In genomic region chr1:151222130-151222529, GRCh38 we compare ENCODE assay signal across 17 cellular contexts. TPM values are rescaled to one million over a fixed set of nuclear protein-coding genes. Genes with fewer than 3 reads are reported as not detected.
A peak's percentile ranks its signal among the peaks of the same experiment; 100 is the strongest.
DNase-seq lines count a peak whose midpoint lies in the region; ATAC-seq and TF ChIP-seq lines count a peak whose summit lies in the region.
"Had no signal": no experiment of that assay in that cellular context is flagged by ENCODE, and none has a peak within 500 bp of the region (broad histone marks: within the 10 kb centered on the region; RNA-seq: fewer than 3 reads in every experiment).

No MANE protein-coding gene starts in this region.

- ATAC-seq in SK-N-SH treated with all-trans-retinoic acid at 6 μM for 48 hours (peak; percentile 59), heart left ventricle (peak; percentile 22 to 69 (median 54)), HG02840 (IDR thresholded peaks at IDR 0.05; ENCODE audit: low FRiP score, unreplicated experiment) (no peak)
- ATAC-seq: activated CD4-positive, CD25-positive, alpha-beta regulatory T cell treated with anti-CD3 and anti-CD28 coated beads, Interleukin-2, amount 50 U/mL, for 24 hours had no signal

- TF ChIP-seq CTCF in heart left ventricle (IDR thresholded peaks at IDR 0.05) (no peak), thyroid gland (IDR thresholded peaks at IDR 0.05) (no peak)

- no peaks in the 10 kb centered on the region for H3K27me3 ChIP-seq in heart left ventricle
- no peaks in the 10 kb centered on the region for H3K27me3 ChIP-seq in thyroid gland
- H3K27me3 ChIP-seq: esophagus squamous epithelium, tibial nerve had no signal

- TF ChIP-seq POLR2A in heart left ventricle (IDR thresholded peaks at IDR 0.05) (no peak), thyroid gland (IDR thresholded peaks at IDR 0.05) (no peak)

- no peak overlapping the region for H3K4me3 ChIP-seq in heart left ventricle
- H3K4me3 ChIP-seq in thyroid gland (replicated peaks in 1 of 3), result no peak overlapping the region
- H3K4me3 ChIP-seq: esophagus squamous epithelium, tibial nerve had no signal

- H3K4me1 ChIP-seq in heart left ventricle (peaks cover 0 to 24% (median 4%) of the 10 kb centered on the region in 12 donors), thyroid gland (peaks cover 7 to 8% of the 10 kb centered on the region in 2 donors)

- no peak for DNase-seq in activated T-cell treated with anti-CD3 and anti-CD28 coated beads, Interleukin-2, amount 50 U/mL, for 24 hours
- no peak for DNase-seq in activated T-cell treated with anti-CD3 and anti-CD28 coated beads, Interleukin-2, amount 50 U/mL, for 1 hour
- DNase-seq in heart left ventricle (no peak), thyroid gland (peak; percentile 22 to 26), OCI-M2 (lab: John Stamatoyannopoulos, UW; ENCODE audit: unreplicated experiment) (no peak), occipital lobe (lab: John Stamatoyannopoulos, UW) (no peak)
- DNase-seq: CD4-positive, alpha-beta memory T cell; esophagus squamous epithelium; KBM-7; NCI-H1105 treated with DMSO at 0.1 percent for 48 hours; NCI-H2171; T-helper 2 cell had no signal

- no peak overlapping the region for H3K4me3 Mint-ChIP-seq in activated T-cell treated with anti-CD3 and anti-CD28 coated beads, Interleukin-2, amount 50 U/mL, for 24 hours
- H3K4me3 Mint-ChIP-seq: CD4-positive, alpha-beta memory T cell had no signal

- H3K27me3 Mint-ChIP-seq in activated T-cell treated with anti-CD3 and anti-CD28 coated beads, Interleukin-2, amount 50 U/mL, for 24 hours, result no peaks in the 10 kb centered on the region
- H3K27me3 Mint-ChIP-seq: CD4-positive, alpha-beta memory T cell had no signal

- peak overlapping the region; percentile 2 for H3K27ac Mint-ChIP-seq in activated T-cell treated with anti-CD3 and anti-CD28 coated beads, Interleukin-2, amount 50 U/mL, for 24 hours

- no peak overlapping the region for H3K27ac ChIP-seq in heart left ventricle
- no peak overlapping the region for H3K27ac ChIP-seq in thyroid gland
- H3K27ac ChIP-seq: esophagus squamous epithelium, HL-60, tibial nerve had no signal

- H3K36me3 ChIP-seq in heart left ventricle, result peaks cover 0 to 63% (median 27%) of the 10 kb centered on the region in 9 donors
- no peaks in the 10 kb centered on the region for H3K36me3 ChIP-seq in thyroid gland

- H3K9me3 Mint-ChIP-seq in activated T-cell treated with anti-CD3 and anti-CD28 coated beads, Interleukin-2, amount 50 U/mL, for 24 hours, result no peaks in the 10 kb centered on the region
- H3K9me3 Mint-ChIP-seq: CD4-positive, alpha-beta memory T cell had no signal

- WGBS in heart left ventricle, 4 donors, result 58 to 71% (median 63%) methylated on average over 4 of the region's 4 CpGs
- WGBS in thyroid gland, 2 donors, result 62 to 70% methylated on average over 4 of the region's 4 CpGs

- H3K36me3 Mint-ChIP-seq in activated T-cell treated with anti-CD3 and anti-CD28 coated beads, Interleukin-2, amount 50 U/mL, for 24 hours (ENCODE audit: low read depth), result peaks cover 67% of the 10 kb centered on the region

- intact Hi-C loops in heart left ventricle (cut with DNase I) (no loop called here), thyroid gland (cut with DNase I) (no loop called here)

- peaks cover 12% of the 10 kb centered on the region for H3K4me1 Mint-ChIP-seq in activated T-cell treated with anti-CD3 and anti-CD28 coated beads, Interleukin-2, amount 50 U/mL, for 24 hours (ENCODE audit: low read depth)

- H3K9me3 ChIP-seq in heart left ventricle (no peaks in the 10 kb centered on the region), thyroid gland (no peaks in the 10 kb centered on the region)
- H3K9me3 ChIP-seq: esophagus squamous epithelium, tibial nerve had no signal

TF ChIP-seq in SK-N-SH treated with all-trans-retinoic acid at 6 μM for 48 hours, 23 proteins besides CTCF, POLR2A, EP300 and RAD21 (continues in another document):
- TF ChIP-seq ZNF70 (CRISPR knock-in tag; IDR thresholded peaks at IDR 0.05), result no peak
- TF ChIP-seq ZNF565 (CRISPR knock-in tag; conservative IDR thresholded peaks at IDR 0.05; ENCODE audit: low read depth), result no peak
- TF ChIP-seq POU6F1 (CRISPR knock-in tag; IDR thresholded peaks at IDR 0.05; ENCODE audit: borderline replicate concordance, low read depth), result no peak
- TF ChIP-seq OSR1 (CRISPR knock-in tag; IDR thresholded peaks at IDR 0.05), result no peak
- TF ChIP-seq GLIS3 (CRISPR knock-in tag; IDR thresholded peaks at IDR 0.05), result no peak
- TF ChIP-seq SNAI2 (CRISPR knock-in tag; IDR thresholded peaks at IDR 0.05), result no peak
- no peak for TF ChIP-seq PPARA (CRISPR knock-in tag; IDR thresholded peaks at IDR 0.05; ENCODE audit: borderline replicate concordance)
- TF ChIP-seq PATZ1 (CRISPR knock-in tag; IDR thresholded peaks at IDR 0.05; ENCODE audit: borderline replicate concordance), result no peak
- TF ChIP-seq ZFP3 (CRISPR knock-in tag; IDR thresholded peaks at IDR 0.05), result no peak
- no peak for TF ChIP-seq TCF4 (CRISPR knock-in tag; IDR thresholded peaks at IDR 0.05; ENCODE audit: borderline replicate concordance)
- no peak for TF ChIP-seq TSHZ2 (CRISPR knock-in tag; IDR thresholded peaks at IDR 0.05)
- TF ChIP-seq BACH2 (CRISPR knock-in tag; IDR thresholded peaks at IDR 0.05; ENCODE audit: borderline replicate concordance), result no peak
- no peak for TF ChIP-seq RARB (CRISPR knock-in tag; IDR thresholded peaks at IDR 0.05)
- TF ChIP-seq ZFP30 (CRISPR knock-in tag; IDR thresholded peaks at IDR 0.05), result no peak

RNA-seq across cellular contexts. Expression of gene PIP5K1A, which starts 23.8 kb away (rescaled TPM):
- total RNA-seq in heart left ventricle (10 to 100 TPM; 28.1 to 48.8 (median 37.0) TPM), thyroid gland (10 to 100 TPM; 53.4 to 74.5 (median 57.8) TPM), occipital lobe (56.3 TPM)
- 10 to 100 TPM; 20.5 to 26.1 TPM for polyA plus RNA-seq in heart left ventricle

RNA-seq across cellular contexts. Expression of gene VPS72, which starts 32.1 kb away (rescaled TPM):
- total RNA-seq in heart left ventricle (10 to 100 TPM; 29.6 to 49.1 (median 38.1) TPM), thyroid gland (10 to 100 TPM; 36.9 to 47.5 (median 39.9) TPM), occipital lobe (75.3 TPM)
- polyA plus RNA-seq in heart left ventricle, result 10 to 100 TPM; 31.2 to 41.6 TPM

RNA-seq across cellular contexts. Expression of gene PSMD4, which starts 32.4 kb away (rescaled TPM):
- total RNA-seq in heart left ventricle, result 100 to 1,000 TPM; 127 to 181 (median 138) TPM
- polyA plus RNA-seq in heart left ventricle, result 100 to 1,000 TPM; 205 to 231 TPM
- total RNA-seq in thyroid gland, result 100 to 1,000 TPM in 2 of 4 donors, 10 to 100 TPM in 2; 77.1 to 110 (median 96.5) TPM
- 82.0 TPM for total RNA-seq in occipital lobe

RNA-seq across cellular contexts. Expression of gene TMOD4, which starts 46.3 kb away (rescaled TPM):
- total RNA-seq in heart left ventricle, result under 1 TPM in 3 of 9 donors, not detected in 6; 0.37 to 0.61 (median 0.50) TPM
- polyA plus RNA-seq in heart left ventricle, result not detected
- not detected for total RNA-seq in thyroid gland
- total RNA-seq in occipital lobe, result not detected
- total RNA-seq: esophagus squamous epithelium had no signal
- polyA plus RNA-seq: CD4-positive, alpha-beta memory T cell had no signal

RNA-seq across cellular contexts. Expression of gene SCNM1, which starts 56.2 kb away (rescaled TPM):
- total RNA-seq in heart left ventricle, result 10 to 100 TPM; 11.5 to 28.4 (median 17.5) TPM
- 10 to 100 TPM; 33.0 to 44.4 TPM for polyA plus RNA-seq in heart left ventricle
- total RNA-seq in thyroid gland, result 10 to 100 TPM; 13.2 to 44.5 (median 24.5) TPM
- 35.6 TPM for total RNA-seq in occipital lobe

Comparison
In these comparisons a context has a peak if more than half of its experiments do, and no peak if none do; other contexts are left out.
1. DNase-seq: peak in thyroid gland (2 of 2); none in activated T-cell treated with anti-CD3 and anti-CD28 coated beads, Interleukin-2, amount 50 U/mL, for 24 hours (single experiment), activated T-cell treated with anti-CD3 and anti-CD28 coated beads, Interleukin-2, amount 50 U/mL, for 1 hour (single experiment), heart left ventricle (0 of 5), OCI-M2 (single experiment) and occipital lobe (single experiment).